In the genomic region with DNA sequence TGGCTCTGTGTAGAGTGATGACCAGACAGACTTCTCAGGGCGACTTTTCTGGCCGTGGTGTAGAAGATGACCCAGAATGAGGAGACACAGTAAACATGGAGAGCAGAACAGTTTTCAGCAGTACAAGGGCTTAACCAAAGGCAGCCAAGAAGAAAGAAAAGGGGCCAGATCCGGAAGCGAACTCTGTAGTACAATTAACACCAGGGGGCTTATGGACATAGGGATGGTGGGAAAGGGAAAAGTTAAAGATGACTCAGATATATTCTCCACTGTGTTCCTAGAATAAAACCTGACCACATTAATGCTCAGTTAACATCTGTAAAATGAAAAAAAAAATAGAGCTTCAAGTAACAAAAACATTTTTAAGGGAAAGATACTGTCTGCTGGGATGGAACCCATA, we compare ENCODE assay signal across 7 cellular contexts.
"Had no signal": no experiment of that assay in that cellular context is flagged by ENCODE, and none has a peak within 500 bp of the region (broad histone marks: within the 10 kb centered on the region; RNA-seq: fewer than 3 reads in every experiment).

No MANE protein-coding gene starts in this region.

- H2AFZ ChIP-seq: GM23248 had no signal

- H3K27ac ChIP-seq: GM23248 had no signal

- DNase-seq: GM23248, GOT3, H7, HCEC 1CT, IMR-90, KG1 had no signal

- ATAC-seq: K562 had no signal

- H3K9ac ChIP-seq: GM23248 had no signal
